ENCODE assay signal across 1 cellular context in genomic region chr6:26243132-26243531, GRCh38.
TF ChIP-seq lines count a peak whose summit lies in the region.

No MANE protein-coding gene starts in this region.

TF ChIP-seq in GM23338, 12 proteins besides CTCF, POLR2A, EP300 and RAD21 (continued from another document):
- TF ChIP-seq STAT1 (IDR thresholded peaks at IDR 0.05; ENCODE audit: unreplicated experiment) = no peak
- TF ChIP-seq ETS1 (IDR thresholded peaks at IDR 0.05) = no peak
- TF ChIP-seq CREB1 (CRISPR knock-in tag; IDR thresholded peaks at IDR 0.05; ENCODE audit: low read depth) = no peak
- TF ChIP-seq EZH2 (IDR thresholded peaks at IDR 0.05; ENCODE audit: low read depth, unreplicated experiment) = no peak
- TF ChIP-seq JUNB (IDR thresholded peaks at IDR 0.05; ENCODE audit: unreplicated experiment) = no peak
- TF ChIP-seq POLR2AphosphoS5 (IDR thresholded peaks at IDR 0.05; ENCODE audit: low read depth) = no peak
